1 cellular context compared by ENCODE assay signal in genomic region chrX:16771483-16772398, GRCh38.
TF ChIP-seq lines count a peak whose summit lies in the region.

No MANE protein-coding gene starts in this region.

TF ChIP-seq in K562, 482 proteins besides CTCF, POLR2A, EP300 and RAD21 (continued from another document and continues in another):
- TF ChIP-seq CREB1 (IDR thresholded peaks at IDR 0.05) (peak; percentile 48), CREB1 (CRISPR knock-in tag; IDR thresholded peaks at IDR 0.05) (no peak), PHF8 (IDR thresholded peaks at IDR 0.05; ENCODE audit: borderline replicate concordance, low read length) (peak; percentile 16; the same call in 1 of the 2 replicates), ZC3H8 (IDR thresholded peaks at IDR 0.05) (peak; percentile 98), HMG20A (CRISPR knock-in tag; conservative IDR thresholded peaks at IDR 0.05) (no peak), GTF2A2 (tag; IDR thresholded peaks at IDR 0.05) (peak; percentile 97), PTBP1 (IDR thresholded peaks at IDR 0.05; ENCODE audit: low read depth, low read length) (0 out of 2 replicates have a peak, but pooled peaks have one; percentile 69), PYGO2 (tag; IDR thresholded peaks at IDR 0.05) (0 out of 2 replicates have a peak, but pooled peaks have one; percentile 33), REST (CRISPR knock-in tag; IDR thresholded peaks at IDR 0.05; ENCODE audit: low read depth) (no peak), POLR2AphosphoS2 (IDR thresholded peaks at IDR 0.05; ENCODE audit: low read length) (peak; percentile 97), GTF2E2 (tag; IDR thresholded peaks at IDR 0.05) (peak; percentile 100), KHSRP (IDR thresholded peaks at IDR 0.05) (peak; percentile 78), ZMIZ1 (IDR thresholded peaks at IDR 0.05; ENCODE audit: low read depth in 2 of 2, low read length in 2 of 2) (peak in 1 of 2 experiments; percentile 99; a peak in 2 of 4 replicates), ZNF655 (CRISPR knock-in tag; IDR thresholded peaks at IDR 0.05) (0 out of 2 replicates have a peak, but pooled peaks have one; percentile 75), ARNT (IDR thresholded peaks at IDR 0.05) (peak; percentile 84 to 91), MCM7 (IDR thresholded peaks at IDR 0.05) (no peak; a peak in 1 of 4 replicates), KLF6 (CRISPR knock-in tag; IDR thresholded peaks at IDR 0.05; ENCODE audit: borderline replicate concordance) (no peak), ZNF707 (CRISPR knock-in tag; conservative IDR thresholded peaks at IDR 0.05) (no peak), NFATC3 (IDR thresholded peaks at IDR 0.05) (peak; percentile 57; the same call in 1 of the 2 replicates), RBFOX2 (IDR thresholded peaks at IDR 0.05; ENCODE audit: low read depth, low read length) (peak; percentile 83), NONO (IDR thresholded peaks at IDR 0.05; ENCODE audit: low read depth in 2 of 2, low read length in 1 of 2) (peak in 1 of 2 experiments; percentile 66; a peak in 1 of 4 replicates), SMARCA5 (IDR thresholded peaks at IDR 0.05) (no peak), CREM (IDR thresholded peaks at IDR 0.05; ENCODE audit: low read depth) (peak; percentile 33; the same call in 1 of the 2 replicates), HDAC2 (IDR thresholded peaks at IDR 0.05) (0 out of 2 replicates have a peak, but pooled peaks have one; percentile 24), ILF3 (IDR thresholded peaks at IDR 0.05; ENCODE audit: borderline replicate concordance) (peak; percentile 98), ZNF224 (CRISPR knock-in tag; IDR thresholded peaks at IDR 0.05) (no peak), CBFA2T2 (conservative IDR thresholded peaks at IDR 0.05) (no peak), SREBF1 (IDR thresholded peaks at IDR 0.05; ENCODE audit: borderline replicate concordance, low read depth, low read length) (no peak), AFF1 (IDR thresholded peaks at IDR 0.05; ENCODE audit: low read depth in 1 of 2, partially characterized antibody in 2 of 2) (peak; percentile 80 to 90), ETV6 (IDR thresholded peaks at IDR 0.05; ENCODE audit: borderline replicate concordance in 1 of 2, low read depth in 2 of 2, low read length in 1 of 2) (peak in 1 of 2 experiments; percentile 47; a peak in 1 of 4 replicates), ETV6 (CRISPR knock-in tag; IDR thresholded peaks at IDR 0.05; ENCODE audit: borderline replicate concordance) (no peak), PHF20 (IDR thresholded peaks at IDR 0.05; ENCODE audit: partially characterized antibody) (no peak), YY1 (IDR thresholded peaks at IDR 0.05; ENCODE audit: borderline replicate concordance in 1 of 3, control insufficient read depth in 1 of 3, extremely low read depth in 1 of 3, insufficient read depth in 3 of 3, insufficient read length in 1 of 3, insufficient replicate concordance in 2 of 3, low read depth in 1 of 3, low read length in 2 of 3) (peak; percentile 42 to 89 (median 63)), FOSL1 (tag; conservative IDR thresholded peaks at IDR 0.05) (peak; percentile 94), NFIC (IDR thresholded peaks at IDR 0.05) (peak; percentile 65), MLLT1 (IDR thresholded peaks at IDR 0.05) (peak; percentile 78 to 84), RNF2 (IDR thresholded peaks at IDR 0.05) (peak; percentile 98), ETS1 (conservative IDR thresholded peaks at IDR 0.05; ENCODE audit: control insufficient read depth, low read depth, low read length) (peak; percentile 63; the same call in 1 of the 2 replicates), ZNF232 (CRISPR knock-in tag; IDR thresholded peaks at IDR 0.05) (no peak), KDM4B (IDR thresholded peaks at IDR 0.05; ENCODE audit: borderline replicate concordance in 2 of 2, low read depth in 1 of 2) (peak in 1 of 2 experiments; percentile 97; a peak in 2 of 4 replicates), MIER1 (IDR thresholded peaks at IDR 0.05; ENCODE audit: low read depth) (no peak), RBM39 (optimal IDR thresholded peaks at IDR 0.05; ENCODE audit: low read depth, low read length) (peak; percentile 94), LARP7 (IDR thresholded peaks at IDR 0.05) (peak; percentile 88; the same call in 1 of the 2 replicates), TBL1XR1 (IDR thresholded peaks at IDR 0.05; ENCODE audit: low read length in 2 of 2) (peak in 1 of 2 experiments; percentile 3; a peak in 1 of 4 replicates), ZNF408 (CRISPR knock-in tag; IDR thresholded peaks at IDR 0.05; ENCODE audit: low read depth) (no peak), TCF7 (IDR thresholded peaks at IDR 0.05; ENCODE audit: borderline replicate concordance) (0 out of 2 replicates have a peak, but pooled peaks have one; percentile 38), CLOCK (CRISPR knock-in tag; IDR thresholded peaks at IDR 0.05; ENCODE audit: borderline replicate concordance) (no peak), CHD1 (IDR thresholded peaks at IDR 0.05; ENCODE audit: low read length) (no peak), ATF1 (CRISPR knock-in tag; IDR thresholded peaks at IDR 0.05) (no peak), ATF1 (tag; IDR thresholded peaks at IDR 0.05) (peak; percentile 64), NFYB (IDR thresholded peaks at IDR 0.05; ENCODE audit: extremely low read depth, insufficient read length) (no peak), STAT5A (IDR thresholded peaks at IDR 0.05; ENCODE audit: borderline replicate concordance, low read length) (peak; percentile 72)
